ENCODE assay signal across 7 cellular contexts in the genomic region with DNA sequence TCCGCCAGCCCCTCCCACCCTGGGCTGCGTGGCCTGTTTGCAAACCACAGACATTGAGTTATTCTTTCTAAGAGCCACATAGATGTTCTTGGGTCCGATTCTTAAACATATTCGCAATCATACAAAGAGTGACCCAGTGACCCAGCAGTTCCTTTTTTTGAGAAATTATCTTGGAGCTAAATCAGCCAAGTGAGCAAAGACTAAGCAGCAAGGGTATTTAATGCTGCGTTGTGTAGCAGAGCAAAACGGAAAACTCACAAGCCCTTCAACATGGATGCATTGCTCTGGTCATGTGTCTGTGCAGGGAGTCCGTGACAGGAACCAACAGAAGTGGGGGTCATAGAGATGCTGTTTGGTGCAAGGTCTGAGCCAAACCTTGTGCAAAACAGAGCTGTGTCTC.
"Had no signal": no experiment of that assay in that cellular context is flagged by ENCODE, and none has a peak within 500 bp of the region (broad histone marks: within the 10 kb centered on the region; RNA-seq: fewer than 3 reads in every experiment).

No MANE protein-coding gene starts in this region.

- ATAC-seq: HepG2 had no signal

- H3K4me1 Mint-ChIP-seq: IgD-negative memory B cell had no signal

- H3K27ac ChIP-seq: HL-60 had no signal

- H3K27ac Mint-ChIP-seq: IgD-negative memory B cell had no signal

- H3K4me3 Mint-ChIP-seq: IgD-negative memory B cell had no signal

- DNase-seq: IMR-90, KBM-7, KG1 had no signal

- FAIRE-seq: HepG2, HTR-8/SVneo had no signal

- H3K9me3 Mint-ChIP-seq: IgD-negative memory B cell had no signal
